In genomic region chr5:134075102-134075501, GRCh38 we compare ENCODE assay signal across 31 cellular contexts.
"Had no signal": no experiment of that assay in that cellular context is flagged by ENCODE, and none has a peak within 500 bp of the region (broad histone marks: within the 10 kb centered on the region; RNA-seq: fewer than 3 reads in every experiment).

No MANE protein-coding gene starts in this region.

- H3K27ac ChIP-seq: ascending aorta, cardiac muscle cell, colonic mucosa, Peyer's patch, SJSA1, VCaP had no signal

- H3K4me2 ChIP-seq: SK-N-SH had no signal

- ATAC-seq: activated CD8-positive, alpha-beta T cell treated with anti-CD3 and anti-CD28 coated beads for 36 hours; PC-3; T-helper 17 cell had no signal

- H3K9me3 ChIP-seq: ascending aorta, colonic mucosa, Peyer's patch, SJSA1, SK-N-SH had no signal

- H3K9me2 ChIP-seq: SK-N-SH had no signal

- H3K27me3 Mint-ChIP-seq: activated CD8-positive, alpha-beta T cell treated with anti-CD3 and anti-CD28 coated beads for 36 hours; activated naive CD4-positive, alpha-beta T cell treated with anti-CD3 and anti-CD28 coated beads, Interleukin-2, amount 50 U/mL, for 24 hours; T-helper 17 cell had no signal

- H3K27ac Mint-ChIP-seq: activated B cell treated with CpG ODN at 0.5 μM for 24 hours; activated CD8-positive, alpha-beta T cell treated with anti-CD3 and anti-CD28 coated beads for 36 hours; activated naive CD4-positive, alpha-beta T cell treated with anti-CD3 and anti-CD28 coated beads, Interleukin-2, amount 50 U/mL, for 24 hours; activated T-helper 2 cell treated with anti-CD3 and anti-CD28 coated beads, Interferon-gamma antibody, Interleukin-2, Interleukin-4, amounts not matched to agents 10 μg/mL and 5 μg/mL and 100 μg/mL, durations not matched to agents 14 hours and 24 hours and 36 hours; T-helper 17 cell had no signal

- H3K27me3 ChIP-seq: ascending aorta, cardiac muscle cell, Peyer's patch, SJSA1 had no signal

- H3K9ac ChIP-seq: SK-N-SH had no signal

- H3K36me3 Mint-ChIP-seq: activated naive CD4-positive, alpha-beta T cell treated with anti-CD3 and anti-CD28 coated beads, Interleukin-2, amount 50 U/mL, for 24 hours had no signal

- H3K9me3 Mint-ChIP-seq: activated B cell treated with CpG ODN at 0.5 μM for 24 hours; activated CD8-positive, alpha-beta T cell treated with anti-CD3 and anti-CD28 coated beads for 36 hours; activated naive CD4-positive, alpha-beta T cell treated with anti-CD3 and anti-CD28 coated beads, Interleukin-2, amount 50 U/mL, for 24 hours; activated T-helper 2 cell treated with anti-CD3 and anti-CD28 coated beads, Interferon-gamma antibody, Interleukin-2, Interleukin-4, amounts not matched to agents 10 μg/mL and 5 μg/mL and 100 μg/mL, durations not matched to agents 14 hours and 24 hours and 36 hours; central memory CD8-positive, alpha-beta T cell had no signal

- DNase-seq: activated B cell treated with CpG ODN at 0.5 μM for 24 hours; activated CD4-positive, alpha-beta T cell treated with anti-CD3 and anti-CD28 coated beads for 4 hours; activated CD4-positive, alpha-beta T cell treated with anti-CD3 and anti-CD28 coated beads, Interleukin-2, amount 50 U/mL, for 4 hours; activated CD8-positive, alpha-beta T cell treated with anti-CD3 and anti-CD28 coated beads for 36 hours; activated gamma-delta T cell; activated naive CD4-positive, alpha-beta T cell treated with Interleukin-2 at 50 U/mL for 16 hours; amygdala; colonic mucosa; MM.1S; NCI-H1092 treated with DMSO at 0.1 percent for 48 hours; NCI-H1417; NCI-H146; NCI-H187; NCI-H2029 treated with DMSO at 0.1 percent for 48 hours; NCI-H226; NCI-H446 treated with DMSO at 0.1 percent for 48 hours; NCI-H524; NCI-H69; PC-3; RPMI8226; SHP77 treated with DMSO at 0.1 percent for 48 hours; SK-N-SH; T-helper 17 cell had no signal

- H3K36me3 ChIP-seq: ascending aorta, cardiac muscle cell, colonic mucosa, Peyer's patch, SJSA1 had no signal

- H3K4me3 Mint-ChIP-seq: activated B cell treated with CpG ODN at 0.5 μM for 24 hours; activated CD8-positive, alpha-beta T cell treated with anti-CD3 and anti-CD28 coated beads for 36 hours; activated naive CD4-positive, alpha-beta T cell treated with anti-CD3 and anti-CD28 coated beads, Interleukin-2, amount 50 U/mL, for 24 hours; central memory CD8-positive, alpha-beta T cell; T-helper 17 cell had no signal

- H3K4me3 ChIP-seq: ascending aorta, cardiac muscle cell, colonic mucosa, Peyer's patch, SJSA1 had no signal
